ENCODE assay signal across 32 cellular contexts in genomic region chr12:40632933-40633332, GRCh38. TPM values are rescaled to one million over a fixed set of nuclear protein-coding genes. Genes with fewer than 3 reads are reported as not detected.
"Had no signal": no experiment of that assay in that cellular context is flagged by ENCODE, and none has a peak within 500 bp of the region (broad histone marks: within the 10 kb centered on the region; RNA-seq: fewer than 3 reads in every experiment).

No MANE protein-coding gene starts in this region.

- H3K9me3 ChIP-seq: left lung, lower lobe of right lung, neutrophil, psoas muscle, right atrium auricular region, right lobe of liver, stomach, testis, thyroid gland, transverse colon, upper lobe of left lung, vagina had no signal

- H3K27ac ChIP-seq: left lung, lower lobe of right lung, neural progenitor cell, neutrophil, parathyroid adenoma, psoas muscle, right atrium auricular region, right lobe of liver, skin epidermis, stomach, testis, thyroid gland, transverse colon, upper lobe of left lung, vagina had no signal

- H3K4me1 ChIP-seq: left lung, lower lobe of right lung, parathyroid adenoma, psoas muscle, right atrium auricular region, right lobe of liver, stomach, testis, transverse colon, upper lobe of left lung, vagina had no signal

- ATAC-seq: left colon; left lung; lower lobe of right lung; natural killer cell; psoas muscle; right lobe of liver; stimulated activated naive B cell treated with anti-CD40 and anti-IgM and Interleukin-4, amounts not matched to agents 10 μg/mL and 1 μg/mL and 100 μg/mL, for 72 hours; stimulated activated naive CD8-positive, alpha-beta T cell treated with anti-CD3 and anti-CD28 coated beads, Interleukin-15, Interleukin-2, amounts not matched to agents 100 U/mL and 50 U/mL, for 24 hours had no signal

- H3K36me3 ChIP-seq: left lung, lower lobe of right lung, neural progenitor cell, neutrophil, right atrium auricular region, right lobe of liver, stomach, thyroid gland, transverse colon, upper lobe of left lung, vagina had no signal

- H3K4me3 ChIP-seq: left lung, lower lobe of right lung, neural progenitor cell, psoas muscle, right atrium auricular region, right lobe of liver, skin epidermis, stomach, testis, thyroid gland, transverse colon, upper lobe of left lung, vagina had no signal

- H3K9ac ChIP-seq: neural progenitor cell, parathyroid adenoma had no signal

- H3K4me2 ChIP-seq: neural progenitor cell had no signal

- H3K27me3 ChIP-seq: left lung, neural progenitor cell, neutrophil, right atrium auricular region, right lobe of liver, stomach, testis, thyroid gland, transverse colon, upper lobe of left lung, vagina had no signal

- FAIRE-seq: islet of Langerhans, kidney had no signal

- DNase-seq: hypothalamus; immature natural killer cell; kidney; left colon; left lung; lower lobe of right lung; mesendoderm; naive B cell; natural killer cell; nephron progenitor cell; occipital lobe; psoas muscle; right lobe of liver; stimulated activated CD4-positive, alpha-beta T cell treated with anti-CD3 and anti-CD28 coated beads, Interleukin-12 subunit alpha, Interleukin-12 subunit beta, amount 100 ng/mL, for 4 hours; stimulated activated CD4-positive, alpha-beta T cell treated with anti-CD3 and anti-CD28 coated beads, Interleukin-15, amount 100 ng/mL, for 24 hours; stimulated activated CD4-positive, alpha-beta T cell treated with anti-CD3 and anti-CD28 coated beads, Interleukin-2, amount 100 ng/mL, for 24 hours; stimulated activated CD4-positive, alpha-beta T cell treated with anti-CD3 and anti-CD28 coated beads, Interleukin-4, amount 100 ng/mL, for 1 hour; stimulated activated naive B cell treated with anti-CD40 and anti-IgM and Interleukin-4, amounts not matched to agents 10 μg/mL and 1 μg/mL and 100 μg/mL, for 72 hours; stimulated activated naive CD8-positive, alpha-beta T cell treated with anti-CD3 and anti-CD28 coated beads, Interleukin-15, Interleukin-2, amounts not matched to agents 100 U/mL and 50 U/mL, for 24 hours; stomach; testis; thyroid gland; transverse colon; upper lobe of left lung had no signal

RNA-seq across cellular contexts. Expression of gene CNTN1, which starts 59.3 kb away (rescaled TPM):
- total RNA-seq: mononuclear cell, natural killer cell had no signal
- polyA plus RNA-seq: immature natural killer cell had no signal
